In genomic region chr5:67195406-67196275, GRCh38 we compare ENCODE assay signal across 12 cellular contexts. TPM values are rescaled to one million over a fixed set of nuclear protein-coding genes. Genes with fewer than 3 reads are reported as not detected.
A peak's percentile ranks its signal among the peaks of the same experiment; 100 is the strongest.
DNase-seq lines count a peak whose midpoint lies in the region; ATAC-seq, FAIRE-seq and TF ChIP-seq lines count a peak whose summit lies in the region.
"Had no signal": no experiment of that assay in that cellular context is flagged by ENCODE, and none has a peak within 500 bp of the region (broad histone marks: within the 10 kb centered on the region; RNA-seq: fewer than 3 reads in every experiment).

No MANE protein-coding gene starts in this region.

- no peaks in the 10 kb centered on the region for H3K36me3 Mint-ChIP-seq in Caco-2 (ENCODE audit: insufficient read depth, unreplicated experiment)

- POLR2A ChIA-PET in Caco-2 (lab: Charles Lee) = no interaction called here

- intact Hi-C loops in Caco-2 (cut with micrococcal nuclease; ENCODE audit: unreplicated experiment) = no loop called here

- DNase-seq in GM12892 (ENCODE audit: insufficient read length) (no peak), NCI-H510A (lab: John Stamatoyannopoulos, UW) (no peak), Caco-2 (no peak), NCI-H510A treated with DMSO at 0.1 percent for 48 hours (lab: John Stamatoyannopoulos, UW) (no peak)
- DNase-seq: activated naive CD4-positive, alpha-beta T cell treated with anti-CD3 and anti-CD28 coated beads, Interleukin-2, amount 10 ng/mL, durations not matched to agents 7 days and 5 days; NCI-H2227 treated with DMSO at 0.1 percent for 48 hours; psoas muscle; SHP77 treated with DMSO at 0.1 percent for 48 hours had no signal

- no peaks in the 10 kb centered on the region for H3K27me3 Mint-ChIP-seq in Caco-2 (ENCODE audit: insufficient read depth, unreplicated experiment)
- H3K27me3 Mint-ChIP-seq: activated naive CD4-positive, alpha-beta T cell treated with anti-CD3 and anti-CD28 coated beads, Interleukin-2, amount 10 ng/mL, durations not matched to agents 7 days and 5 days had no signal

- H3K9me3 ChIP-seq in muscle layer of duodenum (ENCODE audit: control insufficient read depth in 1 of 2, low read length in 2 of 2) (no peaks in the 10 kb centered on the region), Caco-2 (peaks cover 2% of the 10 kb centered on the region; the same call in 1 of the 2 replicates)
- H3K9me3 ChIP-seq: psoas muscle, vagina had no signal

- no peak overlapping the region for H3K27ac Mint-ChIP-seq in Caco-2 (ENCODE audit: unreplicated experiment)
- H3K27ac Mint-ChIP-seq: activated naive CD4-positive, alpha-beta T cell treated with anti-CD3 and anti-CD28 coated beads, Interleukin-2, amount 10 ng/mL, durations not matched to agents 7 days and 5 days had no signal

- TF ChIP-seq POLR2A in GM12892 (IDR thresholded peaks at IDR 0.05; ENCODE audit: low read depth, low read length) (no peak), Raji (IDR thresholded peaks at IDR 0.05; ENCODE audit: insufficient read depth, low read depth, low read length) (peak; percentile 20; the same call in 1 of the 2 replicates)

- H3K9me3 Mint-ChIP-seq in Caco-2 (ENCODE audit: unreplicated experiment) = peaks cover 2% of the 10 kb centered on the region

- H3K4me1 Mint-ChIP-seq in Caco-2 (ENCODE audit: low read depth, unreplicated experiment) = no peaks in the 10 kb centered on the region

- H3K27ac ChIP-seq in muscle layer of duodenum (ENCODE audit: low read length) = peak overlapping the region; percentile 52
- H3K27ac ChIP-seq: psoas muscle, vagina had no signal

- CTCF ChIA-PET in Caco-2 (lab: Charles Lee) = no interaction called here

- TF ChIP-seq CTCF in Caco-2 (IDR thresholded peaks at IDR 0.05; ENCODE audit: insufficient read depth in 1 of 2, low read depth in 1 of 2, low read length in 1 of 2, severe bottlenecking in 1 of 2, unreplicated experiment in 1 of 2) = no peak

- H3K27me3 ChIP-seq in muscle layer of duodenum (ENCODE audit: low read depth, low read length) = no peaks in the 10 kb centered on the region
- no peaks in the 10 kb centered on the region; the same call in 1 of the 2 replicates for H3K27me3 ChIP-seq in Caco-2 (replicated peaks; ENCODE audit: control insufficient read depth, insufficient read depth, low read length)
- H3K27me3 ChIP-seq: vagina had no signal

- peak overlapping the region in 1 of 2 donors; percentile 31 for H3K4me3 ChIP-seq in muscle layer of duodenum (ENCODE audit: low read depth in 1 of 2, low read length in 2 of 2)
- no peak overlapping the region for H3K4me3 ChIP-seq in Caco-2 (ENCODE audit: low read depth, low read length)
- H3K4me3 ChIP-seq: psoas muscle, vagina had no signal

- no TSS peak for BruUV-seq in Caco-2 (replicated peaks; lab: Mats Ljungman, UMichigan)

- ATAC-seq in GM21367 (IDR thresholded peaks at IDR 0.05; ENCODE audit: unreplicated experiment) = peak; percentile 33

- peak; percentile 93 for FAIRE-seq in GM12892 (lab: Jason Lieb, UNC)

- no peak overlapping the region for H3K4me3 Mint-ChIP-seq in Caco-2 (ENCODE audit: unreplicated experiment)
- H3K4me3 Mint-ChIP-seq: activated naive CD4-positive, alpha-beta T cell treated with anti-CD3 and anti-CD28 coated beads, Interleukin-2, amount 10 ng/mL, durations not matched to agents 7 days and 5 days had no signal

- H3K36me3 ChIP-seq in muscle layer of duodenum (ENCODE audit: control insufficient read depth in 1 of 2, insufficient read depth in 2 of 2, low read length in 2 of 2) (no peaks in the 10 kb centered on the region), Caco-2 (ENCODE audit: control insufficient read depth, insufficient read depth, low read length) (no peaks in the 10 kb centered on the region)
- H3K36me3 ChIP-seq: vagina had no signal

- H3K4me1 ChIP-seq in muscle layer of duodenum (ENCODE audit: control insufficient read depth in 1 of 2, insufficient read depth in 2 of 2, low read length in 2 of 2) = peaks cover 0 to 7% of the 10 kb centered on the region in 2 donors
- no peaks in the 10 kb centered on the region for H3K4me1 ChIP-seq in Caco-2
- H3K4me1 ChIP-seq: psoas muscle had no signal

RNA-seq across cellular contexts. Expression of gene CD180, which starts 1.0 kb away (rescaled TPM):
- 2.0 TPM for polyA plus RNA-seq in GM12892 (2012; ENCODE audit: missing spikeins)
- total RNA-seq in Caco-2 (2022) = not detected in 2 replicates
